In genomic region chr5:10886497-10886896, GRCh38 we compare ENCODE assay signal across 7 cellular contexts.
"Had no signal": no experiment of that assay in that cellular context is flagged by ENCODE, and none has a peak within 500 bp of the region (broad histone marks: within the 10 kb centered on the region; RNA-seq: fewer than 3 reads in every experiment).

No MANE protein-coding gene starts in this region.

- ATAC-seq: HepG2 had no signal

- H3K4me2 ChIP-seq: KMS-11 had no signal

- FAIRE-seq: HepG2, HTR-8/SVneo had no signal

- H3K27ac ChIP-seq: HL-60, KMS-11 had no signal

- H3K9ac ChIP-seq: KMS-11 had no signal

- DNase-seq: Karpas-422, KBM-7, KG1 had no signal
